In genomic region chr9:20784196-20784595, GRCh38 we compare ENCODE assay signal across 18 cellular contexts.
DNase-seq lines count a peak whose midpoint lies in the region; ATAC-seq, FAIRE-seq and TF ChIP-seq lines count a peak whose summit lies in the region.
"Had no signal": no experiment of that assay in that cellular context is flagged by ENCODE, and none has a peak within 500 bp of the region (broad histone marks: within the 10 kb centered on the region; RNA-seq: fewer than 3 reads in every experiment).

No MANE protein-coding gene starts in this region.

- H3K9ac ChIP-seq in H9 (ENCODE audit: extremely low read depth, insufficient read length, low read length) (no peak overlapping the region), astrocyte (ENCODE audit: low read length) (no peak overlapping the region), mesendoderm (ENCODE audit: low read length) (no peak overlapping the region)
- H3K9ac ChIP-seq: BLaER1 treated with 17β-estradiol and CSF1 and Interleukin-3, amounts not matched to agents 10 nM and 100 nM had no signal

- H3K9me3 ChIP-seq in H9 (ENCODE audit: control insufficient read depth, low read depth, low read length) (no peaks in the 10 kb centered on the region), astrocyte (ENCODE audit: insufficient read depth, low read depth, low read length) (no peaks in the 10 kb centered on the region), thyroid gland (no peaks in the 10 kb centered on the region)
- H3K9me3 ChIP-seq: BLaER1 treated with 17β-estradiol and CSF1 and Interleukin-3, amounts not matched to agents 10 nM and 100 nM had no signal

- no peaks in the 10 kb centered on the region for H3K9me3 Mint-ChIP-seq in H9
- no peaks in the 10 kb centered on the region for H3K9me3 Mint-ChIP-seq in astrocyte (ENCODE audit: unreplicated experiment)
- H3K9me3 Mint-ChIP-seq: CD8-positive, alpha-beta T cell had no signal

- no peak overlapping the region for H2BK20ac ChIP-seq in H9 (ENCODE audit: low read depth, low read length, poor library complexity, severe bottlenecking)

- H4K8ac ChIP-seq in H9 (replicated peaks; ENCODE audit: insufficient read length, low read depth, low read length) (no peak overlapping the region), mesendoderm (ENCODE audit: low read depth, low read length) (no peak overlapping the region)

- H3K4ac ChIP-seq in H9 (ENCODE audit: low read depth, low read length) (no peak overlapping the region), mesendoderm (ENCODE audit: low read depth, low read length) (no peak overlapping the region)

- H3K36me3 ChIP-seq in astrocyte (ENCODE audit: insufficient read depth, low read length) (no peaks in the 10 kb centered on the region), mesendoderm (ENCODE audit: control insufficient read depth, insufficient read depth, low read length) (no peaks in the 10 kb centered on the region), thyroid gland (no peaks in the 10 kb centered on the region)

- H3K4me1 ChIP-seq in H9 (ENCODE audit: insufficient read depth, low read length): peaks cover 4% of the 10 kb centered on the region; the same call in 1 of the 2 replicates
- H3K4me1 ChIP-seq in astrocyte (ENCODE audit: insufficient read depth, low read length): peaks cover 7% of the 10 kb centered on the region
- H3K4me1 ChIP-seq in mesendoderm (ENCODE audit: control insufficient read depth, low read depth, low read length): no peaks in the 10 kb centered on the region
- peaks cover 0 to 3% of the 10 kb centered on the region in 2 donors for H3K4me1 ChIP-seq in thyroid gland
- H3K4me1 ChIP-seq: BLaER1 treated with 17β-estradiol and CSF1 and Interleukin-3, amounts not matched to agents 10 nM and 100 nM had no signal

- DNase-seq in H9 (peak; percentile 28), astrocyte (ENCODE audit: low read depth) (no peak), epithelial cell of prostate (ENCODE audit: low read depth, low spot score) (no peak), mesendoderm (no peak), thyroid gland (no peak), amygdala (lab: John Stamatoyannopoulos, UW) (no peak), AG08396 (ENCODE audit: low spot score) (no peak)
- DNase-seq: 8988T; Calu3; CD8-positive, alpha-beta T cell; DMS79 treated with DMSO at 0.1 percent for 48 hours; GF-D8; HCEC 1CT had no signal

- no peak overlapping the region for H3K4me3 ChIP-seq in astrocyte (ENCODE audit: insufficient read depth, low read depth, low read length)
- no peak overlapping the region for H3K4me3 ChIP-seq in mesendoderm (ENCODE audit: low read length)
- no peak overlapping the region for H3K4me3 ChIP-seq in thyroid gland (replicated peaks in 1 of 3)
- H3K4me3 ChIP-seq: BLaER1 treated with 17β-estradiol and CSF1 and Interleukin-3, amounts not matched to agents 10 nM and 100 nM; GM12878 had no signal

- H2BK12ac ChIP-seq in H9 (ENCODE audit: insufficient read length, low read depth, low read length): no peak overlapping the region

- no peak overlapping the region for H4K5ac ChIP-seq in H9 (ENCODE audit: insufficient read length, low read depth, low read length)
- no peak overlapping the region for H4K5ac ChIP-seq in mesendoderm (ENCODE audit: low read length)

- H4K91ac ChIP-seq in H9 (ENCODE audit: insufficient read length, low read depth, low read length): no peak overlapping the region

- no peaks in the 10 kb centered on the region for H3K27me3 ChIP-seq in H9 (ENCODE audit: insufficient read depth, low read length)
- H3K27me3 ChIP-seq in astrocyte (ENCODE audit: insufficient read depth, low read length): no peaks in the 10 kb centered on the region
- no peaks in the 10 kb centered on the region for H3K27me3 ChIP-seq in mesendoderm (ENCODE audit: insufficient read depth, low read length, poor library complexity)
- no peaks in the 10 kb centered on the region for H3K27me3 ChIP-seq in thyroid gland
- H3K27me3 ChIP-seq: BLaER1 treated with 17β-estradiol and CSF1 and Interleukin-3, amounts not matched to agents 10 nM and 100 nM had no signal

- ATAC-seq in HG02798 (IDR thresholded peaks at IDR 0.05; ENCODE audit: poor library complexity, unreplicated experiment): no peak
- ATAC-seq: CD8-positive, alpha-beta T cell; GM12878 had no signal

- H3K27me3 Mint-ChIP-seq in H9 (ENCODE audit: low read depth) (no peaks in the 10 kb centered on the region), astrocyte (ENCODE audit: low read depth, unreplicated experiment) (no peaks in the 10 kb centered on the region)
- H3K27me3 Mint-ChIP-seq: B cell had no signal

- H2AK5ac ChIP-seq in H9 (ENCODE audit: insufficient read length, low read length) (no peak overlapping the region), mesendoderm (ENCODE audit: low read length) (no peak overlapping the region)

- H3K4me3 Mint-ChIP-seq in H9 (no peak overlapping the region), astrocyte (ENCODE audit: unreplicated experiment) (no peak overlapping the region)
- H3K4me3 Mint-ChIP-seq: B cell; CD8-positive, alpha-beta T cell had no signal

- FAIRE-seq in astrocyte (lab: Jason Lieb, UNC): no peak
- FAIRE-seq: GM12878, GM19239 had no signal

- H3K56ac ChIP-seq in H9 (ENCODE audit: insufficient read length, low read depth, low read length) (no peak overlapping the region), mesendoderm (ENCODE audit: low read length) (no peak overlapping the region)

- H2AFZ ChIP-seq in H9 (ENCODE audit: low read length) (no peak overlapping the region), astrocyte (ENCODE audit: low read depth, low read length) (no peak overlapping the region)

- no peak overlapping the region for H3K4me2 ChIP-seq in H9 (ENCODE audit: insufficient read depth, insufficient read length, low read length)
- H3K4me2 ChIP-seq in astrocyte (ENCODE audit: low read length): no peak overlapping the region
- no peak overlapping the region for H3K4me2 ChIP-seq in mesendoderm (ENCODE audit: low read length)
- H3K4me2 ChIP-seq: BLaER1 treated with 17β-estradiol and CSF1 and Interleukin-3, amounts not matched to agents 10 nM and 100 nM had no signal

- H3K23ac ChIP-seq in H9 (ENCODE audit: insufficient read length, low read depth, low read length): no peak overlapping the region
- peak overlapping the region; percentile 32 for H3K23ac ChIP-seq in mesendoderm (ENCODE audit: low read length)

- no peaks in the 10 kb centered on the region for H4K20me1 ChIP-seq in H9 (ENCODE audit: control insufficient read depth, insufficient read depth, insufficient read length)
- no peaks in the 10 kb centered on the region for H4K20me1 ChIP-seq in astrocyte (ENCODE audit: insufficient read depth, low read length)
- H4K20me1 ChIP-seq: BLaER1 treated with 17β-estradiol and CSF1 and Interleukin-3, amounts not matched to agents 10 nM and 100 nM had no signal

- H3K4me1 Mint-ChIP-seq in H9: peaks cover 28 to 34% of the 10 kb centered on the region in 2 experiments
- H3K4me1 Mint-ChIP-seq in astrocyte (ENCODE audit: low read depth, unreplicated experiment): peaks cover 19% of the 10 kb centered on the region
- H3K4me1 Mint-ChIP-seq: B cell had no signal

- H2BK120ac ChIP-seq in H9 (ENCODE audit: low read depth, low read length, poor library complexity, severe bottlenecking) (no peak overlapping the region), mesendoderm (ENCODE audit: low read depth, low read length) (no peak overlapping the region)

- no peak overlapping the region for H2BK5ac ChIP-seq in H9 (ENCODE audit: insufficient read length, low read length)
- H2BK5ac ChIP-seq in mesendoderm (ENCODE audit: low read length): no peak overlapping the region

- peak overlapping the region in 2 of 3 experiments; percentile 11 to 22; a peak in 2 of 7 replicates for H3K27ac Mint-ChIP-seq in H9
- H3K27ac Mint-ChIP-seq in astrocyte (ENCODE audit: unreplicated experiment): peak overlapping the region; percentile 71
- H3K27ac Mint-ChIP-seq: B cell; CD8-positive, alpha-beta T cell had no signal

- no peak for TF ChIP-seq POLR2A in thyroid gland (IDR thresholded peaks at IDR 0.05)

- H3K79me1 ChIP-seq in H9 (ENCODE audit: insufficient read depth, low read depth, low read length, poor library complexity, severe bottlenecking): no peaks in the 10 kb centered on the region
- H3K79me1 ChIP-seq in mesendoderm (ENCODE audit: low read length): no peaks in the 10 kb centered on the region

- intact Hi-C loops in thyroid gland (cut with DNase I): no loop called here

- peaks cover 0 to 4% (median under 1%) of the 10 kb centered on the region in 3 experiments; a peak in 2 of 7 replicates for H3K36me3 Mint-ChIP-seq in H9 (ENCODE audit: insufficient read depth in 1 of 3, low read depth in 3 of 3)
- H3K36me3 Mint-ChIP-seq in astrocyte (ENCODE audit: low read depth, unreplicated experiment): peaks cover 4% of the 10 kb centered on the region

- H3K23me2 ChIP-seq in H9 (ENCODE audit: insufficient read length, low read depth, low read length, poor library complexity, severe bottlenecking): no peaks in the 10 kb centered on the region

- H3K14ac ChIP-seq in H9 (ENCODE audit: insufficient read depth, low read length): no peak overlapping the region

- no peak overlapping the region for H3T11ph ChIP-seq in H9 (ENCODE audit: low read length)

- WGBS in H9 (ENCODE audit: extremely low coverage, insufficient read length, low lambda C conversion rate): 100% methylated on average over 1 of the region's 1 CpG
- 100% methylated on average over 1 of the region's 1 CpG for WGBS in mesendoderm (ENCODE audit: extremely low coverage, insufficient coverage, low lambda C conversion rate)
- WGBS in thyroid gland, 2 donors: 93 to 96% methylated on average over 1 of the region's 1 CpG

- H3K18ac ChIP-seq in H9 (ENCODE audit: insufficient read length, low read depth, low read length): no peak overlapping the region
- no peak overlapping the region for H3K18ac ChIP-seq in mesendoderm (ENCODE audit: low read length)

- H3K27ac ChIP-seq in H9 (ENCODE audit: insufficient read length, low read depth, low read length) (no peak overlapping the region), astrocyte (ENCODE audit: low read depth, low read length) (no peak overlapping the region), epithelial cell of prostate (peak overlapping the region; percentile 28), mesendoderm (ENCODE audit: low read depth, low read length) (no peak overlapping the region), thyroid gland (no peak overlapping the region)
- H3K27ac ChIP-seq: BLaER1 treated with 17β-estradiol and CSF1 and Interleukin-3, amounts not matched to agents 10 nM and 100 nM had no signal

- H3K79me2 ChIP-seq in H9 (ENCODE audit: insufficient read depth, low read length) (no peaks in the 10 kb centered on the region), astrocyte (ENCODE audit: insufficient read depth, low read length) (no peaks in the 10 kb centered on the region), mesendoderm (ENCODE audit: control insufficient read depth, insufficient read depth, low read length) (no peaks in the 10 kb centered on the region)

- TF ChIP-seq CTCF in H9 (conservative IDR thresholded peaks at IDR 0.05) (no peak), astrocyte (IDR thresholded peaks at IDR 0.05; ENCODE audit: insufficient read depth, low read depth, low read length) (no peak), thyroid gland (IDR thresholded peaks at IDR 0.05) (no peak)

- no peak overlapping the region for H2BK15ac ChIP-seq in H9 (ENCODE audit: low read depth, low read length)
- H2BK15ac ChIP-seq in mesendoderm (replicated peaks; ENCODE audit: low read depth): no peak overlapping the region
